In the genomic region with DNA sequence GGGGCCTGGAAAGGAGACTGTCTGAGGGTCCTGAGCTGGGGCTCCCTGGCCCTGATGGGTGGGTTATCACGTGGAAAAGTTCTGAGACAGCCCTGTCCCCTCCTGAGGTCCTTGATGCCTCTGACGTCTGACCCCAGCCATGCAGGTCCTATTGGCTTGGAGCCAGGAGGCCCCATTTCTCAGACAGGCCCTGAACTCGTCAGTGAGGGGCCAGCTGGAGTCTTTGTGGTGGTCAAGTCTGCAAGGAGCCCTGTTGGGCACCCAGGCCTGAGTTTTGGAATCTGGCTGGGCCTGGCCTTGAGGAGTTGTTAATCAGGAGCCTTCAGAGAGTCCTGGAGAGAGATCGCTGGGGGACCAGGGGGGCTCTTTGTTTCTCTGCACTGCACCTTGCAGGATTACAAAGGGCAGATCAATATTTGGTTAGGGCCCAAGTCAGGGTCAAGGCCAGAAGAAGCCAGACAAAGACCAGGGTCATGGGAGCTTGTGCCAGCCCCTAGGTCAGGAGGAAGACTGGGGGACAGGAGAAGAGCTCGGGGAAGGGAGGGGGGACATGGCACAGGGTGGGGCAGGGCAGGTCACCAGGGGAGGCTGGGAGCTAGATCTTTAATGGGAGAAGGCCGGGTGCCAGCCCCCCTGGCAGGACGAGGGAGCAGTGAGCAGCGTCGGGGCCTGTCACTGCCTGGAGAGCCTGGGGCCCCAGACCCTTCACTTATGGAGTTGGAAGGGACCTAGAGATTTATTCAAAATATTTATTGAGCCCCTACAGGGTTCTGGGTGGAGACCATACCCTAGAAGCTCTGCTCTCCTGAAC, we compare ENCODE assay signal across 22 cellular contexts.
"Had no signal": no experiment of that assay in that cellular context is flagged by ENCODE, and none has a peak within 500 bp of the region (broad histone marks: within the 10 kb centered on the region; RNA-seq: fewer than 3 reads in every experiment).

No MANE protein-coding gene starts in this region.

- ATAC-seq: effector memory CD8-positive, alpha-beta T cell; left cardiac atrium; left lung; naive thymus-derived CD4-positive, alpha-beta T cell; stimulated activated effector memory CD8-positive, alpha-beta T cell treated with anti-CD3 and anti-CD28 coated beads, Interleukin-12 subunit alpha, Interleukin-12 subunit beta, amount 100 ng/mL, for 72 hours had no signal

- H3K4me3 Mint-ChIP-seq: effector memory CD8-positive, alpha-beta T cell; naive thymus-derived CD4-positive, alpha-beta T cell; nephron; stimulated activated effector memory CD8-positive, alpha-beta T cell treated with anti-CD3 and anti-CD28 coated beads, Interleukin-12 subunit alpha, Interleukin-12 subunit beta, amount 100 ng/mL, for 72 hours had no signal

- H3K27ac ChIP-seq: left lung, pancreas, right lobe of liver, stomach, thyroid gland, upper lobe of left lung, uterus had no signal

- H3K4me1 ChIP-seq: left lung, pancreas, stomach, thyroid gland, upper lobe of left lung, uterus had no signal

- H3K9me3 Mint-ChIP-seq: effector memory CD8-positive, alpha-beta T cell; naive thymus-derived CD4-positive, alpha-beta T cell; nephron; stimulated activated effector memory CD8-positive, alpha-beta T cell treated with anti-CD3 and anti-CD28 coated beads, Interleukin-12 subunit alpha, Interleukin-12 subunit beta, amount 100 ng/mL, for 72 hours had no signal

- H3K9me3 ChIP-seq: left lung, pancreas, right lobe of liver, stomach, thyroid gland, upper lobe of left lung, uterus had no signal

- H3K27ac Mint-ChIP-seq: effector memory CD8-positive, alpha-beta T cell; naive thymus-derived CD4-positive, alpha-beta T cell; nephron; stimulated activated effector memory CD8-positive, alpha-beta T cell treated with anti-CD3 and anti-CD28 coated beads, Interleukin-12 subunit alpha, Interleukin-12 subunit beta, amount 100 ng/mL, for 72 hours had no signal

- H3K4me1 Mint-ChIP-seq: naive thymus-derived CD4-positive, alpha-beta T cell; nephron; stimulated activated effector memory CD8-positive, alpha-beta T cell treated with anti-CD3 and anti-CD28 coated beads, Interleukin-12 subunit alpha, Interleukin-12 subunit beta, amount 100 ng/mL, for 72 hours had no signal

- H3K36me3 Mint-ChIP-seq: naive thymus-derived CD4-positive, alpha-beta T cell; stimulated activated effector memory CD8-positive, alpha-beta T cell treated with anti-CD3 and anti-CD28 coated beads, Interleukin-12 subunit alpha, Interleukin-12 subunit beta, amount 100 ng/mL, for 72 hours had no signal

- H3K27me3 Mint-ChIP-seq: naive thymus-derived CD4-positive, alpha-beta T cell had no signal

- H3K36me3 ChIP-seq: pancreas, right lobe of liver, thyroid gland, uterus had no signal

- H3K4me3 ChIP-seq: left lung, pancreas, right lobe of liver, smooth muscle cell, stomach, thyroid gland, upper lobe of left lung, uterus had no signal

- DNase-seq: cerebellar nuclear complex; cortex of kidney; effector memory CD8-positive, alpha-beta T cell; left cardiac atrium; mesenchymal stem cell; midbrain; naive thymus-derived CD4-positive, alpha-beta T cell; nucleus accumbens; pancreas; right lobe of liver; stimulated activated CD4-positive, alpha-beta T cell treated with anti-CD3 and anti-CD28 coated beads, Interleukin-12 subunit alpha, Interleukin-12 subunit beta, amount 100 ng/mL, for 4 hours; stimulated activated CD4-positive, alpha-beta T cell treated with anti-CD3 and anti-CD28 coated beads, Interleukin-1b, Interleukin-23, amount 100 ng/mL, for 48 hours; stimulated activated CD4-positive, alpha-beta T cell treated with anti-CD3 and anti-CD28 coated beads, Interleukin-4, amount 100 ng/mL, for 1 hour; stimulated activated naive CD4-positive, alpha-beta T cell treated with Interleukin-2 at 50 U/mL for 16 hours; stomach; thyroid gland; upper lobe of left lung; uterus had no signal

- H3K27me3 ChIP-seq: left lung, pancreas, right lobe of liver, stomach, thyroid gland, upper lobe of left lung, uterus had no signal
